18 cellular contexts compared by ENCODE assay signal in genomic region chr9:130852801-130853200, GRCh38. TPM values are rescaled to one million over a fixed set of nuclear protein-coding genes. Genes with fewer than 3 reads are reported as not detected.
"Had no signal": no experiment of that assay in that cellular context is flagged by ENCODE, and none has a peak within 500 bp of the region (broad histone marks: within the 10 kb centered on the region; RNA-seq: fewer than 3 reads in every experiment).

No MANE protein-coding gene starts in this region.

- ATAC-seq: activated T-helper 17 cell treated with anti-CD3 and anti-CD28 coated beads, Interleukin-2, amount 50 U/mL, for 72 hours; left lobe of liver; stimulated activated effector memory CD8-positive, alpha-beta T cell treated with anti-CD3 and anti-CD28 coated beads, Interleukin-12 subunit alpha, Interleukin-12 subunit beta, amount 100 ng/mL, for 72 hours; T-helper 17 cell had no signal

- H3K27ac Mint-ChIP-seq: activated CD4-positive, alpha-beta T cell treated with anti-CD3 and anti-CD28 coated beads, Interleukin-2, amount 10 ng/mL, durations not matched to agents 7 days and 5 days; activated T-helper 17 cell treated with anti-CD3 and anti-CD28 coated beads, Interleukin-2, amount 50 U/mL, for 72 hours; memory B cell; stimulated activated effector memory CD8-positive, alpha-beta T cell treated with anti-CD3 and anti-CD28 coated beads, Interleukin-12 subunit alpha, Interleukin-12 subunit beta, amount 100 ng/mL, for 72 hours; T-helper 17 cell; type B pancreatic cell had no signal

- DNase-seq: activated CD4-positive, alpha-beta T cell treated with anti-CD3 and anti-CD28 coated beads, Interleukin-2, amount 10 ng/mL, durations not matched to agents 7 days and 5 days; activated CD4-positive, CD25-positive, alpha-beta regulatory T cell; activated naive CD4-positive, alpha-beta T cell treated with Interleukin-2 at 50 U/mL for 16 hours; anterior cingulate cortex; dermis blood vessel endothelial cell; T-helper 17 cell had no signal

- H3K9me3 Mint-ChIP-seq: activated CD4-positive, alpha-beta T cell treated with anti-CD3 and anti-CD28 coated beads, Interleukin-2, amount 10 ng/mL, durations not matched to agents 7 days and 5 days; activated T-helper 17 cell treated with anti-CD3 and anti-CD28 coated beads, Interleukin-2, amount 50 U/mL, for 72 hours; memory B cell; neural crest cell; stimulated activated effector memory CD8-positive, alpha-beta T cell treated with anti-CD3 and anti-CD28 coated beads, Interleukin-12 subunit alpha, Interleukin-12 subunit beta, amount 100 ng/mL, for 72 hours; type B pancreatic cell had no signal

- H3K4me1 Mint-ChIP-seq: activated CD4-positive, alpha-beta T cell treated with anti-CD3 and anti-CD28 coated beads, Interleukin-2, amount 10 ng/mL, durations not matched to agents 7 days and 5 days had no signal

- H3K27me3 Mint-ChIP-seq: activated CD4-positive, alpha-beta T cell treated with anti-CD3 and anti-CD28 coated beads, Interleukin-2, amount 10 ng/mL, durations not matched to agents 7 days and 5 days; activated T-helper 17 cell treated with anti-CD3 and anti-CD28 coated beads, Interleukin-2, amount 50 U/mL, for 72 hours; memory B cell; T-helper 17 cell; type B pancreatic cell had no signal

- H3K4me3 Mint-ChIP-seq: activated CD4-positive, alpha-beta T cell treated with anti-CD3 and anti-CD28 coated beads, Interleukin-2, amount 10 ng/mL, durations not matched to agents 7 days and 5 days; activated T-helper 17 cell treated with anti-CD3 and anti-CD28 coated beads, Interleukin-2, amount 50 U/mL, for 72 hours; memory B cell; neural crest cell; stimulated activated effector memory CD8-positive, alpha-beta T cell treated with anti-CD3 and anti-CD28 coated beads, Interleukin-12 subunit alpha, Interleukin-12 subunit beta, amount 100 ng/mL, for 72 hours; T-helper 17 cell; type B pancreatic cell had no signal

RNA-seq across cellular contexts. Expression of gene QRFP, which starts 43.8 kb away (rescaled TPM):
- total RNA-seq: activated CD4-positive, alpha-beta T cell treated with anti-CD3 and anti-CD28 coated beads, Interleukin-2, amount 10 ng/mL, durations not matched to agents 7 days and 5 days; activated CD8-positive, alpha-beta memory T cell treated with anti-CD3 and anti-CD28 coated beads for 36 hours; activated T-helper 17 cell treated with anti-CD3 and anti-CD28 coated beads, Interleukin-2, amount 50 U/mL, for 72 hours; bronchial epithelial cell; cerebellum; dermis blood vessel endothelial cell; epithelial cell of proximal tubule; left lobe of liver; neural crest cell; osteoblast; subcutaneous adipose tissue; T-helper 17 cell had no signal
